In genomic region chr18:27748336-27748735, GRCh38 we compare ENCODE assay signal across 22 cellular contexts.
"Had no signal": no experiment of that assay in that cellular context is flagged by ENCODE, and none has a peak within 500 bp of the region (broad histone marks: within the 10 kb centered on the region; RNA-seq: fewer than 3 reads in every experiment).

No MANE protein-coding gene starts in this region.

- ATAC-seq: naive thymus-derived CD8-positive, alpha-beta T cell; natural killer cell treated with Interleukin-12 subunit alpha and Interleukin-12 subunit beta and Interleukin-15 and Interleukin-18, amount 100 ng/mL, for 72 hours; psoas muscle; right cardiac atrium; right lobe of liver; stimulated activated effector memory CD8-positive, alpha-beta T cell treated with anti-CD3 and anti-CD28 coated beads, Interleukin-12 subunit alpha, Interleukin-12 subunit beta, amount 100 ng/mL, for 72 hours had no signal

- DNase-seq: naive thymus-derived CD8-positive, alpha-beta T cell; nephron progenitor cell; occipital lobe; ovary; posterior cingulate gyrus; psoas muscle; right cardiac atrium; right lobe of liver; sigmoid colon; small intestine; stimulated activated CD4-positive, alpha-beta T cell treated with anti-CD3 and anti-CD28 coated beads, Interleukin-15, amount 100 ng/mL, for 24 hours; stimulated activated CD4-positive, alpha-beta T cell treated with anti-CD3 and anti-CD28 coated beads, Interleukin-2, amount 100 ng/mL, for 24 hours; stimulated activated CD4-positive, alpha-beta T cell treated with anti-CD3 and anti-CD28 coated beads, Interleukin-2, amount 100 ng/mL, for 48 hours; stimulated activated CD4-positive, alpha-beta T cell treated with anti-CD3 and anti-CD28 coated beads, Interleukin-4, amount 100 ng/mL, for 24 hours; stimulated activated naive B cell treated with anti-CD40 and anti-IgM and Interleukin-4, amounts not matched to agents 10 μg/mL and 1 μg/mL and 100 μg/mL, for 72 hours; stimulated activated naive CD4-positive, alpha-beta T cell treated with Interleukin-2 at 50 U/mL for 16 hours; stomach; thyroid gland; trophoblast cell; upper lobe of left lung had no signal
